ENCODE assay signal across 8 cellular contexts in genomic region chr1:39408641-39409054, GRCh38.
DNase-seq lines count a peak whose midpoint lies in the region; TF ChIP-seq lines count a peak whose summit lies in the region.

No MANE protein-coding gene starts in this region.

- in situ Hi-C loops in G401 (cut with HindIII; ENCODE audit: low sequenced_read_pairs) = no loop called here

- H3K4me3 Mint-ChIP-seq in HFFc6 = peak overlapping the region; percentile 89
- H3K4me3 Mint-ChIP-seq in activated naive CD4-positive, alpha-beta T cell treated with anti-CD3 and anti-CD28 coated beads, Interleukin-2, amount 50 U/mL, for 24 hours = peak overlapping the region; percentile 88

- no peaks in the 10 kb centered on the region for H3K36me3 ChIP-seq in SK-N-MC (ENCODE audit: insufficient read depth, low read length)

- peak overlapping the region; percentile 75 for H3K4me3 ChIP-seq in NB4 (ENCODE audit: low read depth, low read length)
- H3K4me3 ChIP-seq in SK-N-MC = peak overlapping the region; percentile 88

- peaks cover 2% of the 10 kb centered on the region for H3K27me3 Mint-ChIP-seq in HFFc6 (ENCODE audit: insufficient read depth)
- no peaks in the 10 kb centered on the region for H3K27me3 Mint-ChIP-seq in activated naive CD4-positive, alpha-beta T cell treated with anti-CD3 and anti-CD28 coated beads, Interleukin-2, amount 50 U/mL, for 24 hours

- TF ChIP-seq CTCF in HFFc6 (IDR thresholded peaks at IDR 0.05) = no peak
- no peak for TF ChIP-seq CTCF in NB4 (IDR thresholded peaks at IDR 0.05; ENCODE audit: low read depth, low read length)

- H3K36me3 Mint-ChIP-seq in HFFc6 (ENCODE audit: low read depth) = peaks cover 28% of the 10 kb centered on the region
- H3K36me3 Mint-ChIP-seq in activated naive CD4-positive, alpha-beta T cell treated with anti-CD3 and anti-CD28 coated beads, Interleukin-2, amount 50 U/mL, for 24 hours = peaks cover 2% of the 10 kb centered on the region

- 0 out of 2 replicates have a peak overlapping the region, but pooled peaks have one; percentile 70 for H3K27ac Mint-ChIP-seq in HFFc6
- H3K27ac Mint-ChIP-seq in activated naive CD4-positive, alpha-beta T cell treated with anti-CD3 and anti-CD28 coated beads, Interleukin-2, amount 50 U/mL, for 24 hours = no peak overlapping the region

- no peaks in the 10 kb centered on the region for H3K9me3 Mint-ChIP-seq in HFFc6
- no peaks in the 10 kb centered on the region for H3K9me3 Mint-ChIP-seq in activated naive CD4-positive, alpha-beta T cell treated with anti-CD3 and anti-CD28 coated beads, Interleukin-2, amount 50 U/mL, for 24 hours

- DNase-seq in G401 (ENCODE audit: low spot score) (peak; percentile 93), HFFc6 (peak; percentile 93), NB4 (ENCODE audit: low read depth) (peak; percentile 94), SK-N-MC (ENCODE audit: low read depth, low spot score) (peak; percentile 24), glomerular visceral epithelial cell (ENCODE audit: extremely low spot score) (peak; percentile 99), occipital lobe (lab: John Stamatoyannopoulos, UW) (peak; percentile 95)

- H3K9me3 ChIP-seq in SK-N-MC (ENCODE audit: low read depth, low read length) = no peaks in the 10 kb centered on the region

- H3K9ac ChIP-seq in SK-N-MC (ENCODE audit: insufficient read length) = peak overlapping the region; percentile 76

- peaks cover 72% of the 10 kb centered on the region for H3K4me1 Mint-ChIP-seq in HFFc6 (ENCODE audit: low read depth)
- peaks cover 68% of the 10 kb centered on the region for H3K4me1 Mint-ChIP-seq in activated naive CD4-positive, alpha-beta T cell treated with anti-CD3 and anti-CD28 coated beads, Interleukin-2, amount 50 U/mL, for 24 hours

- TF ChIP-seq POLR2A in NB4 (IDR thresholded peaks at IDR 0.05; ENCODE audit: extremely low read depth, insufficient read length) = no peak

- H3K27ac ChIP-seq in SK-N-MC = no peak overlapping the region
- H3K27ac ChIP-seq in temporal lobe (ENCODE audit: low read depth, low read length) = peak overlapping the region; percentile 94

Comparison
In these comparisons a context has a peak if more than half of its experiments do, and no peak if none do; other contexts are left out.
1. DNase-seq: peak in every context shown above with its lines; median percentile 99 in glomerular visceral epithelial cell; 95 in occipital lobe; 94 in NB4; 93 in G401; 93 in HFFc6; 24 in SK-N-MC.